Comparison of ENCODE assay signal across 11 cellular contexts in genomic region chr2:37855283-37856041, GRCh38.
DNase-seq lines count a peak whose midpoint lies in the region; ATAC-seq and TF ChIP-seq lines count a peak whose summit lies in the region.
"Had no signal": no experiment of that assay in that cellular context is flagged by ENCODE, and none has a peak within 500 bp of the region (broad histone marks: within the 10 kb centered on the region; RNA-seq: fewer than 3 reads in every experiment).

No MANE protein-coding gene starts in this region.

- TF ChIP-seq POLR2A in esophagus squamous epithelium (IDR thresholded peaks at IDR 0.05) = no peak

- peaks cover 0 to 7% (median 0%) of the 10 kb centered on the region in 3 donors for H3K9me3 ChIP-seq in esophagus squamous epithelium
- no peaks in the 10 kb centered on the region for H3K9me3 ChIP-seq in muscle layer of colon (ENCODE audit: low read length)
- no peaks in the 10 kb centered on the region for H3K9me3 ChIP-seq in upper lobe of right lung

- no peaks in the 10 kb centered on the region for H3K36me3 ChIP-seq in esophagus squamous epithelium
- no peaks in the 10 kb centered on the region for H3K36me3 ChIP-seq in muscle layer of colon (ENCODE audit: insufficient read depth, low read length)
- H3K36me3 ChIP-seq in upper lobe of right lung = no peaks in the 10 kb centered on the region
- H3K36me3 ChIP-seq: cardiac muscle cell had no signal

- H3K4me3 ChIP-seq in esophagus squamous epithelium (peak overlapping the region in 1 of 4 donors; percentile 12), muscle layer of colon (ENCODE audit: low read depth in 1 of 2, low read length in 2 of 2) (peak overlapping the region in 1 of 2 donors; percentile 21), upper lobe of right lung (no peak overlapping the region)
- H3K4me3 ChIP-seq: cardiac muscle cell, hepatocyte had no signal

- ATAC-seq in upper lobe of right lung (peak; percentile 85), GM21367 (IDR thresholded peaks at IDR 0.05; ENCODE audit: unreplicated experiment) (no peak), GM18907 (IDR thresholded peaks at IDR 0.05; ENCODE audit: unreplicated experiment) (no peak)

- H3K27ac ChIP-seq in esophagus squamous epithelium (peak overlapping the region; percentile 50 to 76 (median 72)), muscle layer of colon (ENCODE audit: low read depth, low read length) (peak overlapping the region; percentile 88), upper lobe of right lung (peak overlapping the region; percentile 61)
- H3K27ac ChIP-seq: cardiac muscle cell, hepatocyte had no signal

- peak; percentile 49 to 84 for DNase-seq in NCI-H446 (lab: John Stamatoyannopoulos, UW)
- DNase-seq in esophagus squamous epithelium (lab: John Stamatoyannopoulos, UW) = no peak
- peak; percentile 67 for DNase-seq in upper lobe of right lung
- no peak for DNase-seq in NCI-H2029 treated with DMSO at 0.1 percent for 48 hours (lab: John Stamatoyannopoulos, UW)
- DNase-seq in NCI-H1930 (lab: John Stamatoyannopoulos, UW) = no peak
- DNase-seq: activated CD8-positive, alpha-beta memory T cell treated with anti-CD3 and anti-CD28 coated beads for 24 hours had no signal

- H3K27me3 ChIP-seq in esophagus squamous epithelium (peaks cover 0 to 5% (median 0%) of the 10 kb centered on the region in 4 donors), muscle layer of colon (ENCODE audit: control insufficient read depth in 1 of 2, insufficient read depth in 2 of 2, low read length in 2 of 2) (no peaks in the 10 kb centered on the region), upper lobe of right lung (no peaks in the 10 kb centered on the region)
- H3K27me3 ChIP-seq: hepatocyte had no signal

- TF ChIP-seq CTCF in esophagus squamous epithelium (IDR thresholded peaks at IDR 0.05) (no peak), upper lobe of right lung (IDR thresholded peaks at IDR 0.05) (no peak)

- intact Hi-C loops in esophagus squamous epithelium (cut with DNase I) (no loop called here), upper lobe of right lung (cut with DNase I) (no loop called here)

- WGBS in esophagus squamous epithelium, 2 donors = 10 to 23% methylated on average over 6 to 7 of the region's 13 CpGs

- H3K4me1 ChIP-seq in esophagus squamous epithelium (peaks cover 10 to 33% (median 24%) of the 10 kb centered on the region in 3 donors), muscle layer of colon (ENCODE audit: insufficient read depth, low read length) (peaks cover 62% of the 10 kb centered on the region), upper lobe of right lung (peaks cover 15% of the 10 kb centered on the region)

- H3K9ac ChIP-seq in muscle layer of colon (ENCODE audit: low read length) = peak overlapping the region; percentile 16

Comparison
In these comparisons a context has a peak if more than half of its experiments do, and no peak if none do; other contexts are left out.
1. DNase-seq: peak in NCI-H446 (2 of 2) and upper lobe of right lung (single experiment); none in esophagus squamous epithelium (single experiment), NCI-H2029 treated with DMSO at 0.1 percent for 48 hours (single experiment) and NCI-H1930 (0 of 2).
2. Peak in every context shown above with its lines, with median percentiles within 50 percentile points of each other: H3K27ac ChIP-seq.